Comparison of ENCODE assay signal across 19 cellular contexts in the genomic region with DNA sequence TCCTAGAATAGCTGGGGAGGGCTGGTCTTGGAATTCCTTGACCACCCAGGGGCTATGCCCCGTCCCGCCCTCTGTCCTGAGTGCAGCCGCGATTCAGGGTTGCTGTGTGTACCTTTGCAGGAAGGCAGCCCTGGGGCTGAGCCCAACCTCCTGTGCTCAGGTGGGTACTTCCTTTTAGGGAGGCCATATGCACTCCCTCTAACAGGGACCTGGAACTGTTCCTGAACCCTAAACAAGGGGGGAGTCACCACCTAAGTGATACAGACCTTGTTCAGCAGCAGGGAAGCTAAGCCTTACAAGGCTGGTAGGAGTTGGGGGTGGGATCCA. TPM values are rescaled to one million over a fixed set of nuclear protein-coding genes. Genes with fewer than 3 reads are reported as not detected.
A peak's percentile ranks its signal among the peaks of the same experiment; 100 is the strongest.
DNase-seq lines count a peak whose midpoint lies in the region; ATAC-seq, FAIRE-seq and TF ChIP-seq lines count a peak whose summit lies in the region.
"Had no signal": no experiment of that assay in that cellular context is flagged by ENCODE, and none has a peak within 500 bp of the region (broad histone marks: within the 10 kb centered on the region; RNA-seq: fewer than 3 reads in every experiment).

No MANE protein-coding gene starts in this region.

- H3K9me3 ChIP-seq in H1 (ENCODE audit: insufficient read depth in 2 of 2, low read depth in 1 of 2, low read length in 1 of 2): no peaks in the 10 kb centered on the region
- H3K9me3 ChIP-seq in lung (ENCODE audit: control insufficient read depth in 2 of 2, insufficient read depth in 1 of 2, low read length in 1 of 2): peaks cover 0 to 2% of the 10 kb centered on the region in 2 donors

- H3K27me3 ChIP-seq in H1 (replicated peaks in 1 of 4; ENCODE audit: control insufficient read depth in 3 of 4, extremely low read depth in 1 of 4, insufficient read depth in 3 of 4, low read length in 3 of 4) (no peaks in the 10 kb centered on the region), lung (ENCODE audit: control insufficient read depth, insufficient read depth) (no peaks in the 10 kb centered on the region)

- no peak overlapping the region for H2BK120ac ChIP-seq in H1 (replicated peaks; ENCODE audit: low read depth, low read length)

- 0 out of 2 replicates have a peak overlapping the region, but pooled peaks have one; percentile 99 for H2BK5ac ChIP-seq in H1 (ENCODE audit: low read depth, low read length)

- no peak overlapping the region for H2AK5ac ChIP-seq in H1 (ENCODE audit: low read depth, low read length)

- peak overlapping the region; percentile 48 to 87 for H3K4me2 ChIP-seq in H1 (ENCODE audit: insufficient read depth in 1 of 2, low read depth in 2 of 2, low read length in 2 of 2)

- H4K20me1 ChIP-seq in H1 (replicated peaks in 1 of 2; ENCODE audit: control insufficient read depth in 1 of 2, insufficient read depth in 2 of 2, low read length in 2 of 2): no peaks in the 10 kb centered on the region

- no peak overlapping the region for H4K91ac ChIP-seq in H1 (replicated peaks; ENCODE audit: insufficient read length, low read length)

- 4% methylated on average over 4 of the region's 4 CpGs; no CpG with 5 or more reads in 1 of the 2 experiments for WGBS in H1 (ENCODE audit: extremely low coverage in 1 of 2, insufficient coverage in 1 of 2, insufficient read length in 1 of 2, insufficient replicate concordance in 2 of 2, low coverage in 1 of 2, low lambda C conversion rate in 2 of 2, missing lambda C conversion rate in 1 of 2), 2 experiments
- WGBS in lung, 2 donors: 68 to 85% methylated on average over 4 of the region's 4 CpGs

- peak; percentile 19 for ATAC-seq in lung (ENCODE audit: insufficient read depth, low FRiP score)
- ATAC-seq in GM21529 (IDR thresholded peaks at IDR 0.05; ENCODE audit: unreplicated experiment): no peak
- ATAC-seq: activated CD4-positive, CD25-positive, alpha-beta regulatory T cell treated with anti-CD3 and anti-CD28 coated beads, Interleukin-2, amount 50 U/mL, for 24 hours had no signal

- H2AFZ ChIP-seq in H1 (ENCODE audit: low read length): no peak overlapping the region

- no peaks in the 10 kb centered on the region for H3K9me3 Mint-ChIP-seq in type B pancreatic cell
- H3K9me3 Mint-ChIP-seq: stimulated activated naive CD8-positive, alpha-beta T cell treated with anti-CD3 and anti-CD28 coated beads, Interleukin-15, Interleukin-2, amounts not matched to agents 100 ng/mL and 50 ng/mL, for 24 hours; T-helper 1 cell treated with Interleukin-12 subunit alpha and Interleukin-12 subunit beta and Interleukin-4 antibody, amounts not matched to agents 30 μg/mL and 1 μg/mL, for 36 hours had no signal

- H3K18ac ChIP-seq in H1 (ENCODE audit: extremely low read depth, low read length): peak overlapping the region; percentile 72

- peak overlapping the region; percentile 87; the same call in 1 of the 2 replicates for H3K27ac ChIP-seq in H1 (ENCODE audit: low read depth, low read length)
- peak overlapping the region in 1 of 2 donors; percentile 91 for H3K27ac ChIP-seq in lung (ENCODE audit: low read depth in 1 of 2, low read length in 1 of 2)
- H3K27ac ChIP-seq: HL-60 had no signal

- no peak for TF ChIP-seq RAD21 in H1 (IDR thresholded peaks at IDR 0.05 in 1 of 2, conservative IDR thresholded peaks at IDR 0.05 in 1 of 2; ENCODE audit: low read depth in 2 of 2, low read length in 2 of 2)

- H3K4me3 Mint-ChIP-seq in type B pancreatic cell: no peak overlapping the region
- H3K4me3 Mint-ChIP-seq: CD14-positive monocyte; stimulated activated naive CD8-positive, alpha-beta T cell treated with anti-CD3 and anti-CD28 coated beads, Interleukin-15, Interleukin-2, amounts not matched to agents 100 ng/mL and 50 ng/mL, for 24 hours; T-helper 1 cell treated with Interleukin-12 subunit alpha and Interleukin-12 subunit beta and Interleukin-4 antibody, amounts not matched to agents 30 μg/mL and 1 μg/mL, for 36 hours had no signal

- no peaks in the 10 kb centered on the region for H3K79me2 ChIP-seq in H1 (ENCODE audit: control insufficient read depth in 1 of 2, insufficient read depth in 2 of 2, low read length in 2 of 2)

- H3K36me3 ChIP-seq in H1 (ENCODE audit: control insufficient read depth in 2 of 4, insufficient read depth in 4 of 4, low read length in 3 of 4): no peaks in the 10 kb centered on the region
- no peaks in the 10 kb centered on the region for H3K36me3 ChIP-seq in lung (ENCODE audit: control insufficient read depth in 2 of 2, insufficient read depth in 2 of 2, low read length in 2 of 2)

- H3K9ac ChIP-seq in H1 (replicated peaks in 1 of 4; ENCODE audit: extremely low read depth in 1 of 4, low read depth in 3 of 4, low read length in 3 of 4): peak overlapping the region in 2 of 4 experiments; percentile 43 to 56; a peak in 1 of 7 replicates

- peaks cover 18% of the 10 kb centered on the region for H3K4me1 Mint-ChIP-seq in type B pancreatic cell (ENCODE audit: unreplicated experiment)
- H3K4me1 Mint-ChIP-seq: CD14-positive monocyte had no signal

- TF ChIP-seq CTCF in H1 (IDR thresholded peaks at IDR 0.05; ENCODE audit: control extremely low read depth in 1 of 3, insufficient read depth in 1 of 3, low read depth in 1 of 3, low read length in 3 of 3): no peak
- TF ChIP-seq CTCF in lung (IDR thresholded peaks at IDR 0.05; ENCODE audit: control extremely low read depth, extremely low read depth): no peak
- TF ChIP-seq CTCF in type B pancreatic cell (conservative IDR thresholded peaks at IDR 0.05): no peak

- H3K4me3 ChIP-seq in H1 (ENCODE audit: extremely low read depth in 1 of 4, insufficient read depth in 2 of 4, low read depth in 3 of 4, low read length in 4 of 4) (peak overlapping the region; percentile 11 to 60 (median 42); a peak in 6 of 8 replicates), lung (no peak overlapping the region)

- peaks cover 1% of the 10 kb centered on the region; the same call in 1 of the 2 replicates for H3K23me2 ChIP-seq in H1 (ENCODE audit: low read depth, low read length)

- H3K4ac ChIP-seq in H1 (replicated peaks; ENCODE audit: insufficient read length, low read depth, low read length): no peak overlapping the region

- no peak overlapping the region; the same call in 1 of the 2 replicates for H2BK15ac ChIP-seq in H1 (ENCODE audit: low read length)

- no peak for TF ChIP-seq POLR2A in H1 (IDR thresholded peaks at IDR 0.05; ENCODE audit: control extremely low read depth in 1 of 2, low read depth in 2 of 2, low read length in 2 of 2)

- TF ChIP-seq EP300 in H1 (IDR thresholded peaks at IDR 0.05; ENCODE audit: borderline replicate concordance in 1 of 2, low read depth in 2 of 2, low read length in 2 of 2): no peak

- H3K23ac ChIP-seq in H1 (ENCODE audit: insufficient read length): no peak overlapping the region

- CTCF ChIA-PET in H1 (lab: Charles Lee; ENCODE audit: partially characterized antibody): interaction anchor here (0.6 to 2.6 kb wide), 6 partner anchors 30 to 83 kb away, joined by 3 to 7 read pairs (median 5); a partner anchor contains a TSS

- POLR2A ChIA-PET in H1 (lab: Charles Lee; ENCODE audit: partially characterized antibody): interaction anchor here (0.9 to 2.9 kb wide), 2 partner anchors 24 to 26 kb away, joined by 3 to 19 read pairs; a partner anchor contains a TSS

- H3K27ac Mint-ChIP-seq in type B pancreatic cell: peak overlapping the region; percentile 94
- H3K27ac Mint-ChIP-seq: CD14-positive monocyte; stimulated activated naive CD8-positive, alpha-beta T cell treated with anti-CD3 and anti-CD28 coated beads, Interleukin-15, Interleukin-2, amounts not matched to agents 100 ng/mL and 50 ng/mL, for 24 hours; T-helper 1 cell treated with Interleukin-12 subunit alpha and Interleukin-12 subunit beta and Interleukin-4 antibody, amounts not matched to agents 30 μg/mL and 1 μg/mL, for 36 hours had no signal

- FAIRE-seq in H1 (lab: Jason Lieb, UNC): peak; percentile 52

- H4K5ac ChIP-seq in H1 (ENCODE audit: insufficient read length, low read depth, low read length): peak overlapping the region; percentile 67

- no peaks in the 10 kb centered on the region for H3K27me3 Mint-ChIP-seq in type B pancreatic cell
- H3K27me3 Mint-ChIP-seq: stimulated activated naive CD8-positive, alpha-beta T cell treated with anti-CD3 and anti-CD28 coated beads, Interleukin-15, Interleukin-2, amounts not matched to agents 100 ng/mL and 50 ng/mL, for 24 hours had no signal

- H3K36me3 Mint-ChIP-seq in type B pancreatic cell: no peaks in the 10 kb centered on the region
- H3K36me3 Mint-ChIP-seq: CD14-positive monocyte had no signal

- H3K4me1 ChIP-seq in H1 (replicated peaks in 1 of 4; ENCODE audit: control insufficient read depth in 3 of 4, insufficient read depth in 4 of 4, low read length in 3 of 4) (peaks cover 10 to 22% (median 14%) of the 10 kb centered on the region in 4 experiments), lung (ENCODE audit: control insufficient read depth in 2 of 2, insufficient read depth in 2 of 2, low read length in 2 of 2) (peaks cover 0 to 2% of the 10 kb centered on the region in 2 donors)

- 0 out of 2 replicates have a peak overlapping the region, but pooled peaks have one; percentile 9 for H2BK12ac ChIP-seq in H1 (ENCODE audit: low read depth, low read length)

- no peak overlapping the region for H2BK20ac ChIP-seq in H1 (ENCODE audit: low read length)

- no peaks in the 10 kb centered on the region for H3K79me1 ChIP-seq in H1 (ENCODE audit: low read depth, low read length)

- peak; percentile 41 for DNase-seq in DMS53 treated with DMSO at 0.1 percent for 48 hours (lab: John Stamatoyannopoulos, UW; ENCODE audit: unreplicated experiment)
- no peak for DNase-seq in DMS53 (lab: John Stamatoyannopoulos, UW)
- DNase-seq in H1 (ENCODE audit: low read depth in 1 of 2, low spot score in 2 of 2): no peak
- no peak for DNase-seq in lung (ENCODE audit: low spot score)
- DNase-seq in type B pancreatic cell (ENCODE audit: extremely low spot score, unreplicated experiment): no peak
- no peak for DNase-seq in NCI-H446 (lab: John Stamatoyannopoulos, UW)
- no peak for DNase-seq in pons (ENCODE audit: low spot score)
- DNase-seq: 8988T; activated CD8-positive, alpha-beta memory T cell treated with anti-CD3 and anti-CD28 coated beads, Interleukin-2, amount 50 U/mL, for 48 hours; activated naive CD4-positive, alpha-beta T cell treated with Interleukin-2 at 50 U/mL for 16 hours; DND-41; RPMI8226; stimulated activated CD4-positive, alpha-beta T cell treated with anti-CD3 and anti-CD28 coated beads, Interleukin-12 subunit alpha, Interleukin-12 subunit beta, amount 100 ng/mL, for 4 hours had no signal

- H3K56ac ChIP-seq in H1 (replicated peaks; ENCODE audit: insufficient read length, low read depth, low read length): no peak overlapping the region

- no peak overlapping the region for H4K8ac ChIP-seq in H1 (ENCODE audit: extremely low read depth, insufficient read depth, low read length)

- no peak overlapping the region for H3K14ac ChIP-seq in H1 (ENCODE audit: insufficient read length)

RNA-seq across cellular contexts. Expression of a gene that starts 24.6 kb away (rescaled TPM):
- 64.5 and 66.6 TPM in 2 replicates for total RNA-seq in H1 (2021; fragmentation: NEBNext Ultra II Directional; extraction: Animal tissue kit (Norgen Biotek cat#: 25700))
- polyA plus RNA-seq in H1 (2011; rRNA removed) (77.1 and 126 TPM in 2 replicates), lung (100 to 1,000 TPM in 1 of 2 donors, 10 to 100 TPM in 1; 80.5 to 195 TPM)
- polyA plus RNA-seq in H1 (2011; cell fraction: cytosol; rRNA removed): 90.7 TPM
- polyA plus RNA-seq in H1 (2011; cell fraction: nucleus; rRNA removed): 171 TPM
- polyA plus RNA-seq in H1 (2012, experiment 1 of 2): 38.9 to 72.3 TPM (median 69.7 TPM) in 4 replicates
- polyA plus RNA-seq in H1 (2012, experiment 2 of 2): 58.3 TPM
- 47.7 TPM for polyA plus RNA-seq in H1 (2013, experiment 1 of 2)
- 43.3 TPM for polyA plus RNA-seq in H1 (2013, experiment 2 of 2)
- 22.8 and 39.6 TPM in 2 replicates for polyA minus RNA-seq in H1 (2011; rRNA and poly(A)+ RNA removed)
- polyA minus RNA-seq in H1 (2011; cell fraction: cytosol; rRNA and poly(A)+ RNA removed): 33.2 TPM
- 44.7 TPM for polyA minus RNA-seq in H1 (2011; cell fraction: nucleus; rRNA and poly(A)+ RNA removed)
- total RNA-seq in lung (100 to 1,000 TPM; 103 to 199 TPM), type B pancreatic cell (ENCODE audit: low replicate concordance) (90.6 and 226 TPM in 2 replicates)

RNA-seq across cellular contexts. Expression of a gene that starts 33.8 kb away (rescaled TPM):
- total RNA-seq in H1 (2021; fragmentation: NEBNext Ultra II Directional; extraction: Animal tissue kit (Norgen Biotek cat#: 25700)): 43.6 and 44.8 TPM in 2 replicates
- polyA plus RNA-seq in H1 (2011; rRNA removed): 60.3 and 68.1 TPM in 2 replicates
- polyA plus RNA-seq in H1 (2011; cell fraction: cytosol; rRNA removed): 52.7 TPM
- polyA plus RNA-seq in H1 (2011; cell fraction: nucleus; rRNA removed): 106 TPM
- polyA plus RNA-seq in H1 (2012, experiment 1 of 2): 41.4 to 67.2 TPM (median 56.3 TPM) in 4 replicates
- 63.3 TPM for polyA plus RNA-seq in H1 (2012, experiment 2 of 2)
- 32.9 TPM for polyA plus RNA-seq in H1 (2013, experiment 1 of 2)
- 29.0 TPM for polyA plus RNA-seq in H1 (2013, experiment 2 of 2)
- 35.2 and 45.8 TPM in 2 replicates for polyA minus RNA-seq in H1 (2011; rRNA and poly(A)+ RNA removed)
- polyA minus RNA-seq in H1 (2011; cell fraction: cytosol; rRNA and poly(A)+ RNA removed): 14.6 TPM
- 18.1 TPM for polyA minus RNA-seq in H1 (2011; cell fraction: nucleus; rRNA and poly(A)+ RNA removed)
- total RNA-seq in lung: 10 to 100 TPM; 18.4 to 22.4 TPM
- polyA plus RNA-seq in lung: 10 to 100 TPM; 20.9 to 36.5 TPM
- 28.4 and 41.0 TPM in 2 replicates for total RNA-seq in type B pancreatic cell (ENCODE audit: low replicate concordance)

RNA-seq across cellular contexts. Expression of a gene that starts 34.8 kb away (rescaled TPM):
- total RNA-seq in H1 (2021; fragmentation: NEBNext Ultra II Directional; extraction: Animal tissue kit (Norgen Biotek cat#: 25700)): 28.9 and 32.3 TPM in 2 replicates
- polyA plus RNA-seq in H1 (2011; rRNA removed): 6.7 and 10.6 TPM in 2 replicates
- polyA plus RNA-seq in H1 (2011; cell fraction: cytosol; rRNA removed): 6.0 TPM
- polyA plus RNA-seq in H1 (2011; cell fraction: nucleus; rRNA removed): 36.0 TPM
- polyA plus RNA-seq in H1 (2012, experiment 1 of 2): 10.0 to 15.3 TPM (median 14.4 TPM) in 4 replicates
- polyA plus RNA-seq in H1 (2012, experiment 2 of 2): 12.7 TPM
- polyA plus RNA-seq in H1 (2013, experiment 1 of 2): 8.6 TPM
- 8.0 TPM for polyA plus RNA-seq in H1 (2013, experiment 2 of 2)
- polyA minus RNA-seq in H1 (2011; rRNA and poly(A)+ RNA removed): 9.0 and 13.9 TPM in 2 replicates
- 8.7 TPM for polyA minus RNA-seq in H1 (2011; cell fraction: cytosol; rRNA and poly(A)+ RNA removed)
- polyA minus RNA-seq in H1 (2011; cell fraction: nucleus; rRNA and poly(A)+ RNA removed): 19.4 TPM
- total RNA-seq in lung: 10 to 100 TPM; 44.1 to 81.5 TPM
- 10 to 100 TPM; 22.3 to 26.1 TPM for polyA plus RNA-seq in lung
- total RNA-seq in type B pancreatic cell (ENCODE audit: low replicate concordance): 29.5 and 31.2 TPM in 2 replicates
- polyA plus RNA-seq: CD14-positive monocyte had no signal

RNA-seq across cellular contexts. Expression of a gene that starts 37.5 kb away (rescaled TPM):
- 11.2 and 13.8 TPM in 2 replicates for total RNA-seq in H1 (2021; fragmentation: NEBNext Ultra II Directional; extraction: Animal tissue kit (Norgen Biotek cat#: 25700))
- 7.1 and 15.1 TPM in 2 replicates for polyA plus RNA-seq in H1 (2011; rRNA removed)
- polyA plus RNA-seq in H1 (2011; cell fraction: cytosol; rRNA removed): 12.4 TPM
- 107 TPM for polyA plus RNA-seq in H1 (2011; cell fraction: nucleus; rRNA removed)
- polyA plus RNA-seq in H1 (2012, experiment 1 of 2): 9.4 to 17.6 TPM (median 14.5 TPM) in 4 replicates
- polyA plus RNA-seq in H1 (2012, experiment 2 of 2): 5.4 TPM
- 5.8 TPM for polyA plus RNA-seq in H1 (2013, experiment 1 of 2)
- polyA plus RNA-seq in H1 (2013, experiment 2 of 2): 4.9 TPM
- 4.1 and 7.9 TPM in 2 replicates for polyA minus RNA-seq in H1 (2011; rRNA and poly(A)+ RNA removed)
- 12.5 TPM for polyA minus RNA-seq in H1 (2011; cell fraction: cytosol; rRNA and poly(A)+ RNA removed)
- 40.4 TPM for polyA minus RNA-seq in H1 (2011; cell fraction: nucleus; rRNA and poly(A)+ RNA removed)
- 100 to 1,000 TPM; 194 to 197 TPM for total RNA-seq in lung
- polyA plus RNA-seq in lung: 100 to 1,000 TPM in 1 of 2 donors, 10 to 100 TPM in 1; 84.5 to 141 TPM
- 48.2 and 49.0 TPM in 2 replicates for total RNA-seq in type B pancreatic cell (ENCODE audit: low replicate concordance)
